18 cellular contexts compared by ENCODE assay signal in genomic region chr13:42807866-42808265, GRCh38. TPM values are rescaled to one million over a fixed set of nuclear protein-coding genes. Genes with fewer than 3 reads are reported as not detected.
DNase-seq lines count a peak whose midpoint lies in the region; TF ChIP-seq lines count a peak whose summit lies in the region.
"Had no signal": no experiment of that assay in that cellular context is flagged by ENCODE, and none has a peak within 500 bp of the region (broad histone marks: within the 10 kb centered on the region; RNA-seq: fewer than 3 reads in every experiment).

No MANE protein-coding gene starts in this region.

- DNase-seq in GM23248 (peak; percentile 82), PC-9 (peak; percentile 17 to 68), choroid plexus epithelial cell (ENCODE audit: low read depth) (peak; percentile 64), renal cortical epithelial cell (ENCODE audit: low read depth) (peak; percentile 47), NCI-H2029 treated with DMSO at 0.1 percent for 48 hours (lab: John Stamatoyannopoulos, UW) (no peak), HT-29 (ENCODE audit: low spot score) (no peak), NCI-H1694 (lab: John Stamatoyannopoulos, UW) (no peak)
- DNase-seq: activated CD4-positive, alpha-beta T cell treated with anti-CD3 and anti-CD28 coated beads, Interleukin-2, amount 50 U/mL, for 4 hours; dermis blood vessel endothelial cell; NCI-H187; sigmoid colon; stimulated activated CD4-positive, alpha-beta T cell treated with anti-CD3 and anti-CD28 coated beads, Interleukin-4, amount 100 ng/mL, for 4 hours; T-helper 9 cell had no signal

- no TSS peak for BruUV-seq in PC-9 (replicated peaks; lab: Mats Ljungman, UMichigan)

- CTCF ChIA-PET in PC-9 (lab: Charles Lee), result no interaction called here

- in situ Hi-C loops in GM23248 (cut with MboI), result no loop called here

- no peak overlapping the region for H3K27ac ChIP-seq in GM23248
- no peak overlapping the region for H3K27ac ChIP-seq in PC-9
- H3K27ac ChIP-seq: neural progenitor cell, sigmoid colon had no signal

- H3K27me3 ChIP-seq in GM23248 (replicated peaks; ENCODE audit: insufficient read depth) (no peaks in the 10 kb centered on the region), PC-9 (ENCODE audit: insufficient read depth, low read depth) (no peaks in the 10 kb centered on the region)
- H3K27me3 ChIP-seq: neural progenitor cell, sigmoid colon had no signal

- peaks cover 12% of the 10 kb centered on the region; the same call in 1 of the 2 replicates for H3F3A ChIP-seq in GM23248 (ENCODE audit: insufficient read depth)
- H3F3A ChIP-seq in PC-9 (ENCODE audit: insufficient read depth, low read depth), result no peaks in the 10 kb centered on the region

- H3K9me3 ChIP-seq in GM23248 (ENCODE audit: low read depth) (no peaks in the 10 kb centered on the region), PC-9 (ENCODE audit: insufficient read depth, low read depth) (no peaks in the 10 kb centered on the region)
- H3K9me3 ChIP-seq: sigmoid colon had no signal

- POLR2A ChIA-PET in PC-9 (lab: Charles Lee; ENCODE audit: unreplicated experiment), result no interaction called here

- no peak overlapping the region for H3K4me3 ChIP-seq in GM23248
- no peak overlapping the region for H3K4me3 ChIP-seq in PC-9
- no peak overlapping the region for H3K4me3 ChIP-seq in choroid plexus epithelial cell (ENCODE audit: low read depth, low read length)
- H3K4me3 ChIP-seq: GM23338, K562, neural progenitor cell, sigmoid colon had no signal

- intact Hi-C loops in PC-9 (cut with micrococcal nuclease; ENCODE audit: unreplicated experiment), result no loop called here

- WGBS in GM23248 (ENCODE audit: low coverage in 1 of 2, low lambda C conversion rate in 2 of 2, missing lambda C conversion rate in 2 of 2), 2 experiments, result 29 to 41% methylated on average over 4 of the region's 4 CpGs

- H2AFZ ChIP-seq in GM23248, result no peak overlapping the region
- no peak overlapping the region for H2AFZ ChIP-seq in PC-9
- H2AFZ ChIP-seq: GM23338, neural progenitor cell had no signal

- H4K20me1 ChIP-seq in GM23248 (ENCODE audit: insufficient read depth) (no peaks in the 10 kb centered on the region), PC-9 (ENCODE audit: insufficient read depth) (no peaks in the 10 kb centered on the region)

- H3K4me2 ChIP-seq in GM23248 (ENCODE audit: unreplicated experiment), result peak overlapping the region; percentile 6
- peak overlapping the region; percentile 23; the same call in 1 of the 2 replicates for H3K4me2 ChIP-seq in PC-9
- H3K4me2 ChIP-seq: GM23338, neural progenitor cell had no signal

- H3K36me3 ChIP-seq in GM23248 (ENCODE audit: low read depth) (no peaks in the 10 kb centered on the region), PC-9 (ENCODE audit: low read depth) (no peaks in the 10 kb centered on the region)
- H3K36me3 ChIP-seq: neural progenitor cell, sigmoid colon had no signal

- H3K4me1 ChIP-seq in GM23248 (ENCODE audit: insufficient read depth) (peaks cover 15% of the 10 kb centered on the region; the same call in 1 of the 2 replicates), PC-9 (replicated peaks; ENCODE audit: insufficient read depth) (0 out of 2 replicates have a peak, but pooled peaks cover 5% of the 10 kb centered on the region)
- H3K4me1 ChIP-seq: neural progenitor cell, sigmoid colon had no signal

- no peaks in the 10 kb centered on the region for H3K9me2 ChIP-seq in GM23248 (ENCODE audit: insufficient read depth)
- no peaks in the 10 kb centered on the region for H3K9me2 ChIP-seq in PC-9 (ENCODE audit: insufficient read depth)

- TF ChIP-seq CTCF in PC-9 (conservative IDR thresholded peaks at IDR 0.05) (no peak), choroid plexus epithelial cell (conservative IDR thresholded peaks at IDR 0.05; ENCODE audit: low read depth, low read length) (no peak)

- H3K79me2 ChIP-seq in GM23248 (ENCODE audit: insufficient read depth) (no peaks in the 10 kb centered on the region), PC-9 (ENCODE audit: low read depth) (no peaks in the 10 kb centered on the region)

- H3K9ac ChIP-seq in GM23248, result no peak overlapping the region
- H3K9ac ChIP-seq: neural progenitor cell had no signal

RNA-seq across cellular contexts. Expression of gene FAM216B, which starts 26.5 kb away (rescaled TPM):
- not detected in 2 replicates for total RNA-seq in GM23248 (2014; rRNA removed; shearing (Covaris generic))
- not detected in 2 replicates for polyA plus RNA-seq in GM23248 (2016; fragmentation: Nextera tagmentation; extraction: Ambion mirVana)
- not detected in 2 replicates for total RNA-seq in PC-9 (2021)
- not detected in 2 replicates for total RNA-seq in renal cortical epithelial cell
- total RNA-seq in HT-29 (2014; rRNA removed; shearing (Covaris generic)), result not detected in 2 replicates
- total RNA-seq: activated T-helper 1 cell treated with anti-CD3 and anti-CD28 coated beads, Interleukin-12 subunit alpha, Interleukin-12 subunit beta, Interleukin-2, Interleukin-4 antibody, amounts not matched to agents 30 ng/mL and 10 ng/mL and 1 ng/mL, durations not matched to agents 14 hours and 24 hours and 36 hours; dermis blood vessel endothelial cell; GM23338; K562; lung microvascular endothelial cell; sigmoid colon had no signal
- polyA plus RNA-seq: K562 had no signal

Comparison
In these comparisons a context has a peak if more than half of its experiments do, and no peak if none do; other contexts are left out.
1. DNase-seq: peak in GM23248 (single experiment), PC-9 (2 of 2), choroid plexus epithelial cell (single experiment) and renal cortical epithelial cell (single experiment); none in NCI-H2029 treated with DMSO at 0.1 percent for 48 hours (single experiment), HT-29 (single experiment) and NCI-H1694 (single experiment).